Comparison of ENCODE assay signal across 4 cellular contexts in the genomic region with DNA sequence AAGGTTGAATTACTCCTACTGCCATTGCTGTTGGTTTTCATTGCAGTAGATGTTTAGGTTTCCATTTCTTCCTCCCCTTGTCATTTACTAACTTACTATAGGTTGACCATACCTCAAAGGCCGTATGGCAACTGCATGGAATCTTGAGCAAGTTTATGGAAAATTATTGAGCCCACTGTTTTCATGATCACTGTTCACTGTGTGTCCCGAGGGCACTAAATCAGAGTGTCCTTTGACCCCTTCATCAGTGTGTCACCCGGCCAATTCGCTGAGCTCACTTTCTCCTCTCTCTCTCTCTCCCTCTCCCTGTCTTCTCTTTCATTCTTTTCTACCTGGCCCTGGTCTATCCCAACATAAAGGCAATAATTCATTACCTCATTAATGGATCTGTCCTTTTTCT. TPM values are rescaled to one million over a fixed set of nuclear protein-coding genes. Genes with fewer than 3 reads are reported as not detected.
DNase-seq lines count a peak whose midpoint lies in the region; TF ChIP-seq lines count a peak whose summit lies in the region.
"Not testable (repeated sequence)": the region's sequence is repeated elsewhere in the genome, so short reads cannot be mapped to it uniquely, and the experiment has no call there.

No MANE protein-coding gene starts in this region.

- 49% methylated on average over 4 of the region's 4 CpGs for WGBS in liver
- WGBS in stomach, 5 donors, result 45 to 90% (median 73%) methylated on average over 3 to 4 of the region's 4 CpGs

- H3K9me3 ChIP-seq in liver (ENCODE audit: control insufficient read depth in 4 of 4, low read length in 3 of 4); stomach: not testable (repeated sequence)

- not testable (repeated sequence) for H3K9me3 Mint-ChIP-seq in activated CD4-positive, alpha-beta T cell treated with anti-CD3 and anti-CD28 coated beads, Interleukin-2, amount 10 ng/mL, durations not matched to agents 24 days and 14 days

- not testable (repeated sequence) for TF ChIP-seq EP300 in stomach (IDR thresholded peaks at IDR 0.05)

- not testable (repeated sequence) for H3K27ac ChIP-seq in liver (ENCODE audit: low read depth in 1 of 2, low read length in 2 of 2)
- peak overlapping the region in 2 of 5 donors; percentile 14 to 30 for H3K27ac ChIP-seq in stomach

- not testable (repeated sequence) for H3K27me3 ChIP-seq in liver (ENCODE audit: control insufficient read depth in 4 of 4, insufficient read depth in 4 of 4, low read length in 3 of 4); stomach

- not testable (repeated sequence) for TF ChIP-seq RAD21 in liver (IDR thresholded peaks at IDR 0.05)

- intact Hi-C loops in activated CD4-positive, alpha-beta T cell treated with anti-CD3 and anti-CD28 coated beads, Interleukin-2, amount 10 ng/mL, durations not matched to agents 24 days and 14 days (cut with micrococcal nuclease); stomach (cut with DNase I; ENCODE audit: low total_unique reads): not testable (repeated sequence)

- H3K4me1 Mint-ChIP-seq in activated CD4-positive, alpha-beta T cell treated with anti-CD3 and anti-CD28 coated beads, Interleukin-2, amount 10 ng/mL, durations not matched to agents 24 days and 14 days, result not testable (repeated sequence)

- DNase-seq in DMS53 (lab: John Stamatoyannopoulos, UW) (peak; percentile 2), stomach (peak; percentile 38)
- peak; percentile 54 for DNase-seq in activated CD4-positive, alpha-beta T cell treated with anti-CD3 and anti-CD28 coated beads, Interleukin-2, amount 10 ng/mL, durations not matched to agents 24 days and 14 days

- H3K27ac Mint-ChIP-seq in activated CD4-positive, alpha-beta T cell treated with anti-CD3 and anti-CD28 coated beads, Interleukin-2, amount 10 ng/mL, durations not matched to agents 24 days and 14 days, result not testable (repeated sequence)

- H3K36me3 Mint-ChIP-seq in activated CD4-positive, alpha-beta T cell treated with anti-CD3 and anti-CD28 coated beads, Interleukin-2, amount 10 ng/mL, durations not matched to agents 24 days and 14 days (ENCODE audit: low read depth), result peaks cover 15% of the 10 kb centered on the region

- not testable (repeated sequence) for H3K27me3 Mint-ChIP-seq in activated CD4-positive, alpha-beta T cell treated with anti-CD3 and anti-CD28 coated beads, Interleukin-2, amount 10 ng/mL, durations not matched to agents 24 days and 14 days

- TF ChIP-seq CTCF in liver (IDR thresholded peaks at IDR 0.05; ENCODE audit: low read depth, low read length, missing input control); stomach (IDR thresholded peaks at IDR 0.05): not testable (repeated sequence)

- not testable (repeated sequence) for H3K9ac ChIP-seq in liver (ENCODE audit: low read depth in 1 of 2, low read length in 2 of 2)

- H3K36me3 ChIP-seq in liver (ENCODE audit: control insufficient read depth in 4 of 4, insufficient read depth in 3 of 4, low read depth in 1 of 4, low read length in 3 of 4), result not testable (repeated sequence)
- peaks cover 0 to 45% (median 21%) of the 10 kb centered on the region in 4 donors for H3K36me3 ChIP-seq in stomach

- H3K4me3 Mint-ChIP-seq in activated CD4-positive, alpha-beta T cell treated with anti-CD3 and anti-CD28 coated beads, Interleukin-2, amount 10 ng/mL, durations not matched to agents 24 days and 14 days, result not testable (repeated sequence)

- not testable (repeated sequence) for TF ChIP-seq POLR2A in stomach (IDR thresholded peaks at IDR 0.05)

- H3K4me1 ChIP-seq in liver (ENCODE audit: control insufficient read depth in 4 of 4, insufficient read depth in 4 of 4, low read length in 3 of 4); stomach: not testable (repeated sequence)

- H3K4me3 ChIP-seq in liver (ENCODE audit: low read depth in 1 of 3, low read length in 3 of 3); stomach: not testable (repeated sequence)

TF ChIP-seq in liver, 16 proteins besides CTCF, POLR2A, EP300 and RAD21:
- peak; percentile 35 to 50 for TF ChIP-seq HNF4A (conservative IDR thresholded peaks at IDR 0.05)

RNA-seq across cellular contexts. Expression of gene NBPF12, which starts 47.7 kb away (rescaled TPM):
- 13.0 and 14.2 TPM in 2 replicates for total RNA-seq in activated CD4-positive, alpha-beta T cell treated with anti-CD3 and anti-CD28 coated beads, Interleukin-2, amount 10 ng/mL, durations not matched to agents 24 days and 14 days
- total RNA-seq in liver (10 to 100 TPM in 1 of 2 donors, 1 to 10 TPM in 1; 4.1 to 22.6 TPM), stomach (100 to 1,000 TPM in 1 of 5 donors, 10 to 100 TPM in 4; 20.0 to 217 (median 34.2) TPM)
- polyA plus RNA-seq in liver (1 to 10 TPM; 5.0 to 7.9 TPM), stomach (10 to 100 TPM in 2 of 3 donors, 1 to 10 TPM in 1; 6.0 to 26.1 (median 18.3) TPM)

Comparison
In these comparisons a context has a peak if more than half of its experiments do, and no peak if none do; other contexts are left out.
1. DNase-seq: peak in every context shown above with its lines; median percentile 54 in activated CD4-positive, alpha-beta T cell treated with anti-CD3 and anti-CD28 coated beads, Interleukin-2, amount 10 ng/mL, durations not matched to agents 24 days and 14 days; 38 in stomach; 2 in DMS53.